Comparison of ENCODE assay signal across 8 cellular contexts in genomic region chr18:62717850-62718229, GRCh38. TPM values are rescaled to one million over a fixed set of nuclear protein-coding genes. Genes with fewer than 3 reads are reported as not detected.
DNase-seq lines count a peak whose midpoint lies in the region; TF ChIP-seq lines count a peak whose summit lies in the region.

No MANE protein-coding gene starts in this region.

- peaks cover 15% of the 10 kb centered on the region for H4K20me1 ChIP-seq in smooth muscle cell (ENCODE audit: low read depth)

- H3K9ac ChIP-seq in smooth muscle cell (ENCODE audit: low read depth), result peak overlapping the region; percentile 50

- POLR2A ChIA-PET in HEK293 (lab: Yijun Ruan, JAX), result interaction anchor here (0.5 to 2.2 kb wide), 6 partner anchors 10 to 97 kb away, joined by 3 to 6 read pairs (median 4); no protein-coding TSS in a partner anchor
- POLR2A ChIA-PET in activated CD4-positive, alpha-beta memory T cell treated with anti-CD3 and anti-CD28 coated beads for 36 hours (lab: Charles Lee), result interaction anchor here (0.7 to 2.0 kb wide), 2 partner anchors 127 to 212 kb away, joined by 4 to 5 read pairs; no protein-coding TSS in a partner anchor

- peaks cover 60% of the 10 kb centered on the region for H3K79me2 ChIP-seq in smooth muscle cell (ENCODE audit: low read depth)

- peak overlapping the region; percentile 83 for H3K4me3 ChIP-seq in HEK293 (ENCODE audit: low read depth, low read length)
- peak overlapping the region; percentile 60 for H3K4me3 ChIP-seq in smooth muscle cell

- peaks cover 2% of the 10 kb centered on the region for H3K27me3 Mint-ChIP-seq in activated CD4-positive, alpha-beta memory T cell treated with anti-CD3 and anti-CD28 coated beads for 36 hours

- H3K4me1 ChIP-seq in HEK293 (ENCODE audit: control insufficient read depth, insufficient read depth, low read length) (peaks cover 39% of the 10 kb centered on the region), smooth muscle cell (ENCODE audit: low read depth) (peaks cover 47% of the 10 kb centered on the region)

- intact Hi-C loops in activated CD4-positive, alpha-beta memory T cell treated with anti-CD3 and anti-CD28 coated beads for 36 hours (cut with micrococcal nuclease), result loop anchor here (1.0 to 5.0 kb wide), 6 partner anchors 23 to 444 kb away; partner anchors contain the start of gene TNFRSF11A

- CTCF ChIA-PET in HEK293 (lab: Yijun Ruan, JAX), result interaction anchor here (0.7 to 1.7 kb wide), 4 partner anchors 37 to 265 kb away, joined by 3 to 5 read pairs (median 4); no protein-coding TSS in a partner anchor
- CTCF ChIA-PET in activated CD4-positive, alpha-beta memory T cell treated with anti-CD3 and anti-CD28 coated beads for 36 hours (lab: Charles Lee), result interaction anchor here (1.7 to 2.1 kb wide), 2 partner anchors 240 to 265 kb away, joined by 9 to 11 read pairs; no protein-coding TSS in a partner anchor

- H3K27ac Mint-ChIP-seq in activated CD4-positive, alpha-beta memory T cell treated with anti-CD3 and anti-CD28 coated beads for 36 hours, result no peak overlapping the region

- WGBS in smooth muscle cell (ENCODE audit: low lambda C conversion rate), result 7% methylated on average over 6 of the region's 6 CpGs

- H3K4me3 Mint-ChIP-seq in activated CD4-positive, alpha-beta memory T cell treated with anti-CD3 and anti-CD28 coated beads for 36 hours, result peak overlapping the region; percentile 75

- H3F3A ChIP-seq in smooth muscle cell (ENCODE audit: low read depth), result no peaks in the 10 kb centered on the region

- H3K36me3 ChIP-seq in HEK293 (ENCODE audit: control insufficient read depth in 2 of 2, insufficient read depth in 1 of 2, low read length in 2 of 2) (no peaks in the 10 kb centered on the region), smooth muscle cell (ENCODE audit: low read depth) (no peaks in the 10 kb centered on the region)

- H3K27ac ChIP-seq in HEK293 (ENCODE audit: extremely low read depth, low read depth, low read length), result peak overlapping the region; percentile 92
- peak overlapping the region; percentile 42 for H3K27ac ChIP-seq in smooth muscle cell (ENCODE audit: low read depth)

- H2AFZ ChIP-seq in smooth muscle cell (ENCODE audit: low read depth), result peak overlapping the region; percentile 64

- no peaks in the 10 kb centered on the region for H3K27me3 ChIP-seq in smooth muscle cell (ENCODE audit: low read depth)

- H3K4me2 ChIP-seq in smooth muscle cell, result peak overlapping the region; percentile 98

- H3K9me3 ChIP-seq in HEK293 (ENCODE audit: control insufficient read depth, insufficient read depth, low read depth, low read length) (no peaks in the 10 kb centered on the region), smooth muscle cell (replicated peaks; ENCODE audit: low read depth) (no peaks in the 10 kb centered on the region)

- no peaks in the 10 kb centered on the region for H3K36me3 Mint-ChIP-seq in activated CD4-positive, alpha-beta memory T cell treated with anti-CD3 and anti-CD28 coated beads for 36 hours

- DNase-seq in activated CD4-positive, alpha-beta memory T cell treated with anti-CD3 and anti-CD28 coated beads for 36 hours, result no peak
- DNase-seq in hepatic stellate cell (ENCODE audit: low spot score), result peak; percentile 26
- DNase-seq in smooth muscle cell (lab: John Stamatoyannopoulos, UW; ENCODE audit: unreplicated experiment), result no peak
- no peak for DNase-seq in NCI-H510A treated with DMSO at 0.1 percent for 48 hours (lab: John Stamatoyannopoulos, UW)
- DNase-seq in 8988T, result no peak
- DNase-seq in nucleus accumbens (lab: John Stamatoyannopoulos, UW), result no peak
- DNase-seq in Ammon's horn (ENCODE audit: low spot score), result no peak

- peaks cover 39% of the 10 kb centered on the region for H3K4me1 Mint-ChIP-seq in activated CD4-positive, alpha-beta memory T cell treated with anti-CD3 and anti-CD28 coated beads for 36 hours (ENCODE audit: low read depth)

- H3K9me3 Mint-ChIP-seq in activated CD4-positive, alpha-beta memory T cell treated with anti-CD3 and anti-CD28 coated beads for 36 hours, result no peaks in the 10 kb centered on the region

- TF ChIP-seq CTCF in HEK293 (tag by site-specific recombination; IDR thresholded peaks at IDR 0.05) (no peak), smooth muscle cell (IDR thresholded peaks at IDR 0.05; ENCODE audit: borderline replicate concordance, insufficient read depth, poor library complexity, severe bottlenecking) (no peak)

TF ChIP-seq in HEK293, 187 proteins besides CTCF, POLR2A, EP300 and RAD21:
- TF ChIP-seq KLF10 (tag by site-specific recombination; IDR thresholded peaks at IDR 0.05) (peak; percentile 7; the same call in 1 of the 2 replicates), ZSCAN5A (tag by site-specific recombination; IDR thresholded peaks at IDR 0.05) (no peak), BCL11B (tag by site-specific recombination; IDR thresholded peaks at IDR 0.05; ENCODE audit: low read depth) (0 out of 2 replicates have a peak, but pooled peaks have one; percentile 2), ZNF837 (tag by site-specific recombination; IDR thresholded peaks at IDR 0.05) (no peak), ZNF513 (tag by site-specific recombination; IDR thresholded peaks at IDR 0.05) (no peak), TSHZ1 (tag by site-specific recombination; IDR thresholded peaks at IDR 0.05; ENCODE audit: borderline replicate concordance) (no peak), ZNF555 (tag by site-specific recombination; conservative IDR thresholded peaks at IDR 0.05) (no peak), ZFHX2 (tag by site-specific recombination; conservative IDR thresholded peaks at IDR 0.05) (no peak), EGR2 (tag by site-specific recombination; IDR thresholded peaks at IDR 0.05; ENCODE audit: low read depth) (no peak)

RNA-seq across cellular contexts. Expression of gene PHLPP1, which starts 2.5 kb away (rescaled TPM):
- 1 to 10 TPM; 8.0 to 8.7 TPM for total RNA-seq in activated CD4-positive, alpha-beta memory T cell treated with anti-CD3 and anti-CD28 coated beads for 36 hours
- total RNA-seq in smooth muscle cell, result 4.3 and 5.3 TPM in 2 replicates
- polyA plus RNA-seq in smooth muscle cell, result 1.1 and 3.1 TPM in 2 replicates
